Comparison of ENCODE assay signal across 2 cellular contexts in genomic region chr11:96942855-96943254, GRCh38.
TF ChIP-seq lines count a peak whose summit lies in the region.

No MANE protein-coding gene starts in this region.

TF ChIP-seq in GM23338, 12 proteins besides CTCF, POLR2A, EP300 and RAD21 (continued from another document):
- TF ChIP-seq, protein P1, sequence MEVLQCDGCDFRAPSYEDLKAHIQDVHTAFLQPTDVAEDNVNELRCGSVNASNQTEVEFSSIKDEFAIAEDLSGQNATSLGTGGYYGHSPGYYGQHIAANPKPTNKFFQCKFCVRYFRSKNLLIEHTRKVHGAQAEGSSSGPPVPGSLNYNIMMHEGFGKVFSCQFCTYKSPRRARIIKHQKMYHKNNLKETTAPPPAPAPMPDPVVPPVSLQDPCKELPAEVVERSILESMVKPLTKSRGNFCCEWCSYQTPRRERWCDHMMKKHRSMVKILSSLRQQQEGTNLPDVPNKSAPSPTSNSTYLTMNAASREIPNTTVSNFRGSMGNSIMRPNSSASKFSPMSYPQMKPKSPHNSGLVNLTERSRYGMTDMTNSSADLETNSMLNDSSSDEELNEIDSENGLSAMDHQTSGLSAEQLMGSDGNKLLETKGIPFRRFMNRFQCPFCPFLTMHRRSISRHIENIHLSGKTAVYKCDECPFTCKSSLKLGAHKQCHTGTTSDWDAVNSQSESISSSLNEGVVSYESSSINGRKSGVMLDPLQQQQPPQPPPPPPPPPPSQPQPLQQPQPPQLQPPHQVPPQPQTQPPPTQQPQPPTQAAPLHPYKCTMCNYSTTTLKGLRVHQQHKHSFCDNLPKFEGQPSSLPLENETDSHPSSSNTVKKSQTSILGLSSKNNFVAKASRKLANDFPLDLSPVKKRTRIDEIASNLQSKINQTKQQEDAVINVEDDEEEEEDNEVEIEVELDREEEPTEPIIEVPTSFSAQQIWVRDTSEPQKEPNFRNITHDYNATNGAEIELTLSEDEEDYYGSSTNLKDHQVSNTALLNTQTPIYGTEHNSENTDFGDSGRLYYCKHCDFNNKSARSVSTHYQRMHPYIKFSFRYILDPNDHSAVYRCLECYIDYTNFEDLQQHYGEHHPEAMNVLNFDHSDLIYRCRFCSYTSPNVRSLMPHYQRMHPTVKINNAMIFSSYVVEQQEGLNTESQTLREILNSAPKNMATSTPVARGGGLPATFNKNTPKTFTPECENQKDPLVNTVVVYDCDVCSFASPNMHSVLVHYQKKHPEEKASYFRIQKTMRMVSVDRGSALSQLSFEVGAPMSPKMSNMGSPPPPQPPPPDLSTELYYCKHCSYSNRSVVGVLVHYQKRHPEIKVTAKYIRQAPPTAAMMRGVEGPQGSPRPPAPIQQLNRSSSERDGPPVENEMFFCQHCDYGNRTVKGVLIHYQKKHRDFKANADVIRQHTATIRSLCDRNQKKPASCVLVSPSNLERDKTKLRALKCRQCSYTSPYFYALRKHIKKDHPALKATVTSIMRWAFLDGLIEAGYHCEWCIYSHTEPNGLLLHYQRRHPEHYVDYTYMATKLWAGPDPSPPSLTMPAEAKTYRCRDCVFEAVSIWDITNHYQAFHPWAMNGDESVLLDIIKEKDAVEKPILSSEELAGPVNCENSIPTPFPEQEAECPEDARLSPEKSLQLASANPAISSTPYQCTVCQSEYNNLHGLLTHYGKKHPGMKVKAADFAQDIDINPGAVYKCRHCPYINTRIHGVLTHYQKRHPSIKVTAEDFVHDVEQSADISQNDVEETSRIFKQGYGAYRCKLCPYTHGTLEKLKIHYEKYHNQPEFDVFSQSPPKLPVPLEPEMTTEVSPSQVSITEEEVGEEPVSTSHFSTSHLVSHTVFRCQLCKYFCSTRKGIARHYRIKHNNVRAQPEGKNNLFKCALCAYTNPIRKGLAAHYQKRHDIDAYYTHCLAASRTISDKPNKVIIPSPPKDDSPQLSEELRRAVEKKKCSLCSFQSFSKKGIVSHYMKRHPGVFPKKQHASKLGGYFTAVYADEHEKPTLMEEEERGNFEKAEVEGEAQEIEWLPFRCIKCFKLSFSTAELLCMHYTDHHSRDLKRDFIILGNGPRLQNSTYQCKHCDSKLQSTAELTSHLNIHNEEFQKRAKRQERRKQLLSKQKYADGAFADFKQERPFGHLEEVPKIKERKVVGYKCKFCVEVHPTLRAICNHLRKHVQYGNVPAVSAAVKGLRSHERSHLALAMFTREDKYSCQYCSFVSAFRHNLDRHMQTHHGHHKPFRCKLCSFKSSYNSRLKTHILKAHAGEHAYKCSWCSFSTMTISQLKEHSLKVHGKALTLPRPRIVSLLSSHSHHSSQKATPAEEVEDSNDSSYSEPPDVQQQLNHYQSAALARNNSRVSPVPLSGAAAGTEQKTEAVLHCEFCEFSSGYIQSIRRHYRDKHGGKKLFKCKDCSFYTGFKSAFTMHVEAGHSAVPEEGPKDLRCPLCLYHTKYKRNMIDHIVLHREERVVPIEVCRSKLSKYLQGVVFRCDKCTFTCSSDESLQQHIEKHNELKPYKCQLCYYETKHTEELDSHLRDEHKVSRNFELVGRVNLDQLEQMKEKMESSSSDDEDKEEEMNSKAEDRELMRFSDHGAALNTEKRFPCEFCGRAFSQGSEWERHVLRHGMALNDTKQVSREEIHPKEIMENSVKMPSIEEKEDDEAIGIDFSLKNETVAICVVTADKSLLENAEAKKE (CRISPR knock-in tag; IDR thresholded peaks at IDR 0.05), result no peak
- TF ChIP-seq ETS1 (IDR thresholded peaks at IDR 0.05) (no peak), EZH2phosphoT487 (IDR thresholded peaks at IDR 0.05; ENCODE audit: unreplicated experiment) (no peak), CREB1 (CRISPR knock-in tag; IDR thresholded peaks at IDR 0.05; ENCODE audit: low read depth) (no peak), NANOG (IDR thresholded peaks at IDR 0.05; ENCODE audit: borderline replicate concordance) (no peak), STAT1 (IDR thresholded peaks at IDR 0.05; ENCODE audit: unreplicated experiment) (no peak), JUNB (IDR thresholded peaks at IDR 0.05; ENCODE audit: unreplicated experiment) (no peak), EZH2 (IDR thresholded peaks at IDR 0.05; ENCODE audit: low read depth, unreplicated experiment) (no peak), POLR2AphosphoS5 (IDR thresholded peaks at IDR 0.05; ENCODE audit: low read depth) (no peak), ZNF331 (CRISPR knock-in tag; IDR thresholded peaks at IDR 0.05; ENCODE audit: low read depth) (no peak)
- TF ChIP-seq, protein P2, sequence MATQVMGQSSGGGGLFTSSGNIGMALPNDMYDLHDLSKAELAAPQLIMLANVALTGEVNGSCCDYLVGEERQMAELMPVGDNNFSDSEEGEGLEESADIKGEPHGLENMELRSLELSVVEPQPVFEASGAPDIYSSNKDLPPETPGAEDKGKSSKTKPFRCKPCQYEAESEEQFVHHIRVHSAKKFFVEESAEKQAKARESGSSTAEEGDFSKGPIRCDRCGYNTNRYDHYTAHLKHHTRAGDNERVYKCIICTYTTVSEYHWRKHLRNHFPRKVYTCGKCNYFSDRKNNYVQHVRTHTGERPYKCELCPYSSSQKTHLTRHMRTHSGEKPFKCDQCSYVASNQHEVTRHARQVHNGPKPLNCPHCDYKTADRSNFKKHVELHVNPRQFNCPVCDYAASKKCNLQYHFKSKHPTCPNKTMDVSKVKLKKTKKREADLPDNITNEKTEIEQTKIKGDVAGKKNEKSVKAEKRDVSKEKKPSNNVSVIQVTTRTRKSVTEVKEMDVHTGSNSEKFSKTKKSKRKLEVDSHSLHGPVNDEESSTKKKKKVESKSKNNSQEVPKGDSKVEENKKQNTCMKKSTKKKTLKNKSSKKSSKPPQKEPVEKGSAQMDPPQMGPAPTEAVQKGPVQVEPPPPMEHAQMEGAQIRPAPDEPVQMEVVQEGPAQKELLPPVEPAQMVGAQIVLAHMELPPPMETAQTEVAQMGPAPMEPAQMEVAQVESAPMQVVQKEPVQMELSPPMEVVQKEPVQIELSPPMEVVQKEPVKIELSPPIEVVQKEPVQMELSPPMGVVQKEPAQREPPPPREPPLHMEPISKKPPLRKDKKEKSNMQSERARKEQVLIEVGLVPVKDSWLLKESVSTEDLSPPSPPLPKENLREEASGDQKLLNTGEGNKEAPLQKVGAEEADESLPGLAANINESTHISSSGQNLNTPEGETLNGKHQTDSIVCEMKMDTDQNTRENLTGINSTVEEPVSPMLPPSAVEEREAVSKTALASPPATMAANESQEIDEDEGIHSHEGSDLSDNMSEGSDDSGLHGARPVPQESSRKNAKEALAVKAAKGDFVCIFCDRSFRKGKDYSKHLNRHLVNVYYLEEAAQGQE (IDR thresholded peaks at IDR 0.05; ENCODE audit: unreplicated experiment), result no peak

TF ChIP-seq in H1, 55 proteins besides CTCF, POLR2A, EP300 and RAD21 (continued from another document):
- no peak for TF ChIP-seq BACH1 (IDR thresholded peaks at IDR 0.05; ENCODE audit: low read length)
- TF ChIP-seq SP1 (IDR thresholded peaks at IDR 0.05; ENCODE audit: low read depth, low read length), result no peak
- TF ChIP-seq CHD7 (IDR thresholded peaks at IDR 0.05; ENCODE audit: insufficient replicate concordance, low read length), result no peak
- TF ChIP-seq SIX5 (IDR thresholded peaks at IDR 0.05; ENCODE audit: low read depth, low read length), result no peak
- TF ChIP-seq RXRA (IDR thresholded peaks at IDR 0.05; ENCODE audit: insufficient read depth, low read depth, low read length), result no peak
- TF ChIP-seq, protein P3, sequence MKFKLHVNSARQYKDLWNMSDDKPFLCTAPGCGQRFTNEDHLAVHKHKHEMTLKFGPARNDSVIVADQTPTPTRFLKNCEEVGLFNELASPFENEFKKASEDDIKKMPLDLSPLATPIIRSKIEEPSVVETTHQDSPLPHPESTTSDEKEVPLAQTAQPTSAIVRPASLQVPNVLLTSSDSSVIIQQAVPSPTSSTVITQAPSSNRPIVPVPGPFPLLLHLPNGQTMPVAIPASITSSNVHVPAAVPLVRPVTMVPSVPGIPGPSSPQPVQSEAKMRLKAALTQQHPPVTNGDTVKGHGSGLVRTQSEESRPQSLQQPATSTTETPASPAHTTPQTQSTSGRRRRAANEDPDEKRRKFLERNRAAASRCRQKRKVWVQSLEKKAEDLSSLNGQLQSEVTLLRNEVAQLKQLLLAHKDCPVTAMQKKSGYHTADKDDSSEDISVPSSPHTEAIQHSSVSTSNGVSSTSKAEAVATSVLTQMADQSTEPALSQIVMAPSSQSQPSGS (IDR thresholded peaks at IDR 0.05; ENCODE audit: low read length), result no peak
- TF ChIP-seq JUND (IDR thresholded peaks at IDR 0.05; ENCODE audit: low read length), result no peak
- no peak for TF ChIP-seq TAF7 (optimal IDR thresholded peaks at IDR 0.05; ENCODE audit: borderline replicate concordance, low read depth, low read length)
- TF ChIP-seq ZNF274 (IDR thresholded peaks at IDR 0.05; ENCODE audit: borderline replicate concordance, extremely low read depth, low read length), result no peak
